ENCODE assay signal across 1 cellular context in genomic region chr3:184592411-184593200, GRCh38.
TF ChIP-seq lines count a peak whose summit lies in the region.

No MANE protein-coding gene starts in this region.

TF ChIP-seq in HepG2, 621 proteins besides CTCF, POLR2A, EP300 and RAD21:
- TF ChIP-seq PRDM15 (CRISPR knock-in tag; IDR thresholded peaks at IDR 0.05) (no peak), POLR2G (IDR thresholded peaks at IDR 0.05; ENCODE audit: low read depth, low read length) (no peak), MAFK (conservative IDR thresholded peaks at IDR 0.05 in 1 of 2, IDR thresholded peaks at IDR 0.05 in 1 of 2; ENCODE audit: low read length in 2 of 2) (no peak), ZNF780A (CRISPR knock-in tag; IDR thresholded peaks at IDR 0.05) (no peak), PREB (CRISPR knock-in tag; IDR thresholded peaks at IDR 0.05) (no peak), LRRFIP1 (CRISPR knock-in tag; conservative IDR thresholded peaks at IDR 0.05) (no peak), DDIT3 (CRISPR knock-in tag; IDR thresholded peaks at IDR 0.05) (no peak), CREM (IDR thresholded peaks at IDR 0.05) (no peak), CREM (CRISPR knock-in tag; IDR thresholded peaks at IDR 0.05) (no peak), ZNF557 (CRISPR knock-in tag; IDR thresholded peaks at IDR 0.05) (no peak), KLF16 (CRISPR knock-in tag; IDR thresholded peaks at IDR 0.05) (no peak), ZZZ3 (CRISPR knock-in tag; IDR thresholded peaks at IDR 0.05; ENCODE audit: borderline replicate concordance) (no peak), ZNF44 (CRISPR knock-in tag; IDR thresholded peaks at IDR 0.05) (no peak), ZNF850 (CRISPR knock-in tag; conservative IDR thresholded peaks at IDR 0.05) (no peak)
